In the genomic region with DNA sequence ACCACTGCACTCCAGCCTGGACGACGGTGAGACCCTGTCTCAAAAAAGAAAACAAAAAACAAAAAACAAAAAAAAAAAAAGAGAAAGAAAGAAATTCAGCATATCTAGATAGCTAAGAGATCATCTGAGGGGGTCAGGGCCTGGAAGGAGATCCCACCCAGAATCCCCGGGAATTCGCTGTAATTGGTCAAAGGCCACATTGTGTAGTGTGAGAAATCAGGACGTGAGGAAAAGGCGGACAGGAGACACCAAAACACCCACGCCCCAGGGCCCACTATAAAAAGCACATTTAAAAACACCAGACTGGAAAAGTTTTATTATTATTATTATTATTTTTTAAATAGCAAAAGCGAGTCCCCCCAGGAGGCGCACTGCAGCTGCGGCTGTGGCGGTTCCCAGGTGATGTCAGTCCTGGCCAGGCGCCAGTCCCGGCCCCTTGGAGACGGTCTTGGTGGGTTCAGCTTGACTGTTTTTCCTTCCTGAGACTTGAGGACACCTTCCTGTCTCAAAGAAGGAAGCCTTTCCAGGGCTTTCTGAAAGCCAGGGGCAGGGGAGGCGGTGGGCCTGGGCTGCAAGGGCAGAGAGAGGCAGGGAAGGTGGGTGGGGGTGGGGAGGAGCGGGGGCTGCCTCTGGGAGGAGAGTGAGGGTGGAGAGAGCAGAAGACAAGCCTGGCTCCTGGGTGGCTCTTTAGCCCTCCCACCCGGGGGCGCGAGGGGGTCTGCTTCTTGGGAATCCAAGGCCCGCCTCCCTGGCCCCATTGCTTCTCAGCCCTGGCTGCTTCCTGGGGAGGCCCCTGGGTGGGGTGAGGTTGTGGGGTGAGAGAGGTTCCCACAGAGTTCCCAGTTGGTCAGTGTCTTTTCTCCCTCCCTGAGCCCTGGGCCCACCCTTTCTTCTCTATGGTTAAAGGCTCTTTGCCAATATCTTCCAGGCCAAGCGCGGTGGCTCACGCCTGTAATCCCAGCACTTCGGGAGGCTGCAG, we compare ENCODE assay signal across 1 cellular context.
TF ChIP-seq lines count a peak whose summit lies in the region.

No MANE protein-coding gene starts in this region.

TF ChIP-seq in endothelial cell of umbilical vein, 7 proteins besides CTCF, POLR2A, EP300 and RAD21:
- TF ChIP-seq GATA2 (IDR thresholded peaks at IDR 0.05; ENCODE audit: insufficient read depth, insufficient read length, low read depth, low read length): no peak
- no peak for TF ChIP-seq MYC (IDR thresholded peaks at IDR 0.05; ENCODE audit: low read depth, low read length)
- TF ChIP-seq, protein P1, sequence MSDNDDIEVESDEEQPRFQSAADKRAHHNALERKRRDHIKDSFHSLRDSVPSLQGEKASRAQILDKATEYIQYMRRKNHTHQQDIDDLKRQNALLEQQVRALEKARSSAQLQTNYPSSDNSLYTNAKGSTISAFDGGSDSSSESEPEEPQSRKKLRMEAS (IDR thresholded peaks at IDR 0.05; ENCODE audit: insufficient read depth, insufficient read length): no peak
- no peak for TF ChIP-seq FOS (IDR thresholded peaks at IDR 0.05; ENCODE audit: borderline replicate concordance, insufficient read depth, low read length)
- no peak for TF ChIP-seq JUN (IDR thresholded peaks at IDR 0.05; ENCODE audit: borderline replicate concordance, insufficient read depth, insufficient read length, low read depth)
- TF ChIP-seq POLR2AphosphoS5 (IDR thresholded peaks at IDR 0.05; ENCODE audit: insufficient read depth, low read depth, low read length): no peak
- TF ChIP-seq EZH2 (IDR thresholded peaks at IDR 0.05; ENCODE audit: borderline replicate concordance, low read depth, low read length, severe bottlenecking): no peak
